In the genomic region with DNA sequence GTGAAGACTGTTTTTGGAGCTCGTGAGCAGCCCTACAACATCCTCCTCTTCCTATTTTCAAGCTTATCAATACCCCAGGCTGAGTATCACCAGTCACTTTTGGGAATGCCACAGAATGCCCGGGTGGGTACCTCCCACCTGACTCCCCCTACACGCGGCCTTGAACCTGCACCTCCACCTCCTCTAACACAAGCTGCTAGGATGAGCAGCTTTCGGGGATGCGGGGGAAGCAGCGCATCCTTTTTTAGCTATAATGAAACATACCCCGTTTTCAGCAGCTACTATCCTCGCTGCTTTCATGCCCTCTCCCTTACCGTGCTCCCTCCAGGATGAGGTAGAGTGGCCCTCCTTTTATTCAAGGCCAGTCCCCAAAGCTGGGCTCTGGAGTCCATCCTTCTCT, we compare ENCODE assay signal across 25 cellular contexts. TPM values are rescaled to one million over a fixed set of nuclear protein-coding genes. Genes with fewer than 3 reads are reported as not detected.
DNase-seq lines count a peak whose midpoint lies in the region; ATAC-seq and TF ChIP-seq lines count a peak whose summit lies in the region.
"Had no signal": no experiment of that assay in that cellular context is flagged by ENCODE, and none has a peak within 500 bp of the region (broad histone marks: within the 10 kb centered on the region; RNA-seq: fewer than 3 reads in every experiment).

No MANE protein-coding gene starts in this region.

- H3K9me3 Mint-ChIP-seq in activated CD8-positive, alpha-beta T cell treated with anti-CD3 and anti-CD28 coated beads for 36 hours, result no peaks in the 10 kb centered on the region
- H3K9me3 Mint-ChIP-seq in activated CD8-positive, alpha-beta T cell treated with anti-CD3 and anti-CD28 coated beads, Interleukin-2, amount 10 ng/mL, durations not matched to agents 7 days and 5 days (ENCODE audit: insufficient read depth), result no peaks in the 10 kb centered on the region
- H3K9me3 Mint-ChIP-seq in IgD-negative memory B cell (no peaks in the 10 kb centered on the region), endodermal cell (no peaks in the 10 kb centered on the region)
- no peaks in the 10 kb centered on the region for H3K9me3 Mint-ChIP-seq in stimulated activated memory B cell treated with anti-CD40 and anti-IgM and Interleukin-4, amounts not matched to agents 10 μg/mL and 1 μg/mL and 100 μg/mL, for 72 hours
- H3K9me3 Mint-ChIP-seq: nephron had no signal

- H3K27me3 ChIP-seq in endodermal cell (ENCODE audit: control insufficient read depth, insufficient read depth, low read length, poor library complexity, severe bottlenecking), result no peaks in the 10 kb centered on the region
- H3K27me3 ChIP-seq: hepatocyte, testis had no signal

- DNase-seq in activated CD8-positive, alpha-beta T cell treated with anti-CD3 and anti-CD28 coated beads for 36 hours, result no peak
- DNase-seq in activated CD8-positive, alpha-beta T cell treated with anti-CD3 and anti-CD28 coated beads, Interleukin-2, amount 10 ng/mL, durations not matched to agents 7 days and 5 days, result no peak
- DNase-seq in endodermal cell (no peak), NCI-H524 (lab: John Stamatoyannopoulos, UW) (no peak), NCI-H2227 (lab: John Stamatoyannopoulos, UW; ENCODE audit: unreplicated experiment) (no peak), glomerular visceral epithelial cell (ENCODE audit: extremely low spot score) (no peak)
- DNase-seq: activated CD4-positive, alpha-beta T cell treated with anti-CD3 and anti-CD28 coated beads, Interleukin-2, amount 50 U/mL, for 4 hours; activated effector memory CD4-positive, alpha-beta T cell treated with Interleukin-2 at 50 U/mL for 16 hours; aorta; DMS79; mesenchymal stem cell; NCI-H1105 treated with DMSO at 0.1 percent for 48 hours; NCI-H82; PC-3; SIG-M5; stimulated activated CD4-positive, alpha-beta T cell treated with anti-CD3 and anti-CD28 coated beads, Interleukin-4, amount 100 ng/mL, for 24 hours; T1000 had no signal

- H3K4me1 Mint-ChIP-seq in activated CD8-positive, alpha-beta T cell treated with anti-CD3 and anti-CD28 coated beads for 36 hours (ENCODE audit: low read depth), result peaks cover 92% of the 10 kb centered on the region
- peaks cover 71% of the 10 kb centered on the region for H3K4me1 Mint-ChIP-seq in activated CD8-positive, alpha-beta T cell treated with anti-CD3 and anti-CD28 coated beads, Interleukin-2, amount 10 ng/mL, durations not matched to agents 7 days and 5 days (ENCODE audit: low read depth)
- peaks cover 71 to 83% (median 75%) of the 10 kb centered on the region in 3 donors for H3K4me1 Mint-ChIP-seq in IgD-negative memory B cell
- peaks cover 55% of the 10 kb centered on the region for H3K4me1 Mint-ChIP-seq in endodermal cell
- H3K4me1 Mint-ChIP-seq in stimulated activated memory B cell treated with anti-CD40 and anti-IgM and Interleukin-4, amounts not matched to agents 10 μg/mL and 1 μg/mL and 100 μg/mL, for 72 hours, result peaks cover 94% of the 10 kb centered on the region

- H3K4me3 Mint-ChIP-seq in activated CD8-positive, alpha-beta T cell treated with anti-CD3 and anti-CD28 coated beads for 36 hours, result no peak overlapping the region
- no peak overlapping the region for H3K4me3 Mint-ChIP-seq in activated CD8-positive, alpha-beta T cell treated with anti-CD3 and anti-CD28 coated beads, Interleukin-2, amount 10 ng/mL, durations not matched to agents 7 days and 5 days
- peak overlapping the region in 1 of 4 donors; percentile 19 for H3K4me3 Mint-ChIP-seq in IgD-negative memory B cell
- H3K4me3 Mint-ChIP-seq in endodermal cell, result no peak overlapping the region
- no peak overlapping the region for H3K4me3 Mint-ChIP-seq in stimulated activated memory B cell treated with anti-CD40 and anti-IgM and Interleukin-4, amounts not matched to agents 10 μg/mL and 1 μg/mL and 100 μg/mL, for 72 hours

- H3K27ac ChIP-seq in endodermal cell (ENCODE audit: low read depth, low read length), result no peak overlapping the region
- H3K27ac ChIP-seq: C4-2B, hepatocyte, psoas muscle had no signal

- H3K4me3 ChIP-seq in endodermal cell (ENCODE audit: low read length), result no peak overlapping the region
- H3K4me3 ChIP-seq: hepatocyte, psoas muscle, smooth muscle cell, testis had no signal

- H3K36me3 Mint-ChIP-seq in activated CD8-positive, alpha-beta T cell treated with anti-CD3 and anti-CD28 coated beads for 36 hours (ENCODE audit: low read depth), result peaks cover 21% of the 10 kb centered on the region
- peaks cover 14% of the 10 kb centered on the region for H3K36me3 Mint-ChIP-seq in activated CD8-positive, alpha-beta T cell treated with anti-CD3 and anti-CD28 coated beads, Interleukin-2, amount 10 ng/mL, durations not matched to agents 7 days and 5 days (ENCODE audit: low read depth)
- H3K36me3 Mint-ChIP-seq in IgD-negative memory B cell, result peaks cover 2% of the 10 kb centered on the region
- H3K36me3 Mint-ChIP-seq in endodermal cell (ENCODE audit: low read depth), result peaks cover 13% of the 10 kb centered on the region
- peaks cover 24% of the 10 kb centered on the region for H3K36me3 Mint-ChIP-seq in stimulated activated memory B cell treated with anti-CD40 and anti-IgM and Interleukin-4, amounts not matched to agents 10 μg/mL and 1 μg/mL and 100 μg/mL, for 72 hours

- CTCF ChIA-PET in activated CD8-positive, alpha-beta T cell treated with anti-CD3 and anti-CD28 coated beads for 36 hours (lab: Charles Lee), result no interaction called here
- CTCF ChIA-PET in activated CD8-positive, alpha-beta T cell treated with anti-CD3 and anti-CD28 coated beads, Interleukin-2, amount 10 ng/mL, durations not matched to agents 7 days and 5 days (lab: Charles Lee), result interaction anchor here (0.6 kb wide), 1 partner anchor 215 kb away, joined by 3 read pairs; no protein-coding TSS in a partner anchor

- H3K9ac ChIP-seq in endodermal cell (ENCODE audit: extremely low read depth, low read length, poor library complexity, severe bottlenecking), result no peak overlapping the region

- peaks cover 19% of the 10 kb centered on the region for H3K4me1 ChIP-seq in endodermal cell (ENCODE audit: control insufficient read depth, insufficient read depth, low read length)

- POLR2A ChIA-PET in activated CD8-positive, alpha-beta T cell treated with anti-CD3 and anti-CD28 coated beads for 36 hours (lab: Charles Lee), result interaction anchor here (1.0 kb wide), 1 partner anchor 51 kb away, joined by 3 read pairs; no protein-coding TSS in a partner anchor
- POLR2A ChIA-PET in activated CD8-positive, alpha-beta T cell treated with anti-CD3 and anti-CD28 coated beads, Interleukin-2, amount 10 ng/mL, durations not matched to agents 7 days and 5 days (lab: Charles Lee), result no interaction called here

- H3K9me3 ChIP-seq in endodermal cell (ENCODE audit: control insufficient read depth, low read length), result no peaks in the 10 kb centered on the region
- H3K9me3 ChIP-seq: psoas muscle, testis had no signal

- H3K36me3 ChIP-seq in endodermal cell (ENCODE audit: control insufficient read depth, insufficient read depth, low read length), result peaks cover 24% of the 10 kb centered on the region

- no peaks in the 10 kb centered on the region for H3K27me3 Mint-ChIP-seq in activated CD8-positive, alpha-beta T cell treated with anti-CD3 and anti-CD28 coated beads for 36 hours
- no peaks in the 10 kb centered on the region for H3K27me3 Mint-ChIP-seq in activated CD8-positive, alpha-beta T cell treated with anti-CD3 and anti-CD28 coated beads, Interleukin-2, amount 10 ng/mL, durations not matched to agents 7 days and 5 days (ENCODE audit: low read depth)
- no peaks in the 10 kb centered on the region for H3K27me3 Mint-ChIP-seq in IgD-negative memory B cell
- H3K27me3 Mint-ChIP-seq in endodermal cell (ENCODE audit: insufficient read depth), result no peaks in the 10 kb centered on the region
- no peaks in the 10 kb centered on the region for H3K27me3 Mint-ChIP-seq in stimulated activated memory B cell treated with anti-CD40 and anti-IgM and Interleukin-4, amounts not matched to agents 10 μg/mL and 1 μg/mL and 100 μg/mL, for 72 hours

- TF ChIP-seq CTCF in activated CD8-positive, alpha-beta T cell treated with anti-CD3 and anti-CD28 coated beads for 36 hours (IDR thresholded peaks at IDR 0.05), result no peak
- no peak for TF ChIP-seq CTCF in endodermal cell (conservative IDR thresholded peaks at IDR 0.05)

- 94 to 95% methylated on average over 5 to 10 of the region's 10 CpGs for WGBS in endodermal cell (ENCODE audit: insufficient coverage in 1 of 2, insufficient read length in 1 of 2), 2 experiments

- H3K27ac Mint-ChIP-seq in activated CD8-positive, alpha-beta T cell treated with anti-CD3 and anti-CD28 coated beads for 36 hours, result peak overlapping the region; percentile 53
- H3K27ac Mint-ChIP-seq in activated CD8-positive, alpha-beta T cell treated with anti-CD3 and anti-CD28 coated beads, Interleukin-2, amount 10 ng/mL, durations not matched to agents 7 days and 5 days, result no peak overlapping the region
- H3K27ac Mint-ChIP-seq in IgD-negative memory B cell (peak overlapping the region; percentile 73 to 92 (median 88)), endodermal cell (peak overlapping the region; percentile 22)
- peak overlapping the region; percentile 76 for H3K27ac Mint-ChIP-seq in stimulated activated memory B cell treated with anti-CD40 and anti-IgM and Interleukin-4, amounts not matched to agents 10 μg/mL and 1 μg/mL and 100 μg/mL, for 72 hours

- no peak for ATAC-seq in activated CD8-positive, alpha-beta T cell treated with anti-CD3 and anti-CD28 coated beads for 36 hours
- no peak for ATAC-seq in activated CD8-positive, alpha-beta T cell treated with anti-CD3 and anti-CD28 coated beads, Interleukin-2, amount 10 ng/mL, durations not matched to agents 7 days and 5 days
- no peak for ATAC-seq in stimulated activated memory B cell treated with anti-CD40 and anti-IgM and Interleukin-4, amounts not matched to agents 10 μg/mL and 1 μg/mL and 100 μg/mL, for 72 hours
- ATAC-seq: PC-3, psoas muscle had no signal

- intact Hi-C loops in activated CD8-positive, alpha-beta T cell treated with anti-CD3 and anti-CD28 coated beads for 36 hours (cut with micrococcal nuclease), result no loop called here

RNA-seq across cellular contexts. Expression of gene STK24, which starts 55.4 kb away (rescaled TPM):
- total RNA-seq in activated CD8-positive, alpha-beta T cell treated with anti-CD3 and anti-CD28 coated beads for 36 hours, result 100 to 1,000 TPM; 118 TPM
- 100 to 1,000 TPM; 140 to 151 TPM for total RNA-seq in activated CD8-positive, alpha-beta T cell treated with anti-CD3 and anti-CD28 coated beads, Interleukin-2, amount 10 ng/mL, durations not matched to agents 7 days and 5 days
- polyA plus RNA-seq in IgD-negative memory B cell, result 22.9 TPM
- total RNA-seq in endodermal cell, result 100 to 1,000 TPM; 115 to 125 TPM
- 109 TPM for polyA plus RNA-seq in endodermal cell (2013, experiment 1 of 2)
- 110 TPM for polyA plus RNA-seq in endodermal cell (2013, experiment 2 of 2)
